Comparison of ENCODE assay signal across 10 cellular contexts in the genomic region with DNA sequence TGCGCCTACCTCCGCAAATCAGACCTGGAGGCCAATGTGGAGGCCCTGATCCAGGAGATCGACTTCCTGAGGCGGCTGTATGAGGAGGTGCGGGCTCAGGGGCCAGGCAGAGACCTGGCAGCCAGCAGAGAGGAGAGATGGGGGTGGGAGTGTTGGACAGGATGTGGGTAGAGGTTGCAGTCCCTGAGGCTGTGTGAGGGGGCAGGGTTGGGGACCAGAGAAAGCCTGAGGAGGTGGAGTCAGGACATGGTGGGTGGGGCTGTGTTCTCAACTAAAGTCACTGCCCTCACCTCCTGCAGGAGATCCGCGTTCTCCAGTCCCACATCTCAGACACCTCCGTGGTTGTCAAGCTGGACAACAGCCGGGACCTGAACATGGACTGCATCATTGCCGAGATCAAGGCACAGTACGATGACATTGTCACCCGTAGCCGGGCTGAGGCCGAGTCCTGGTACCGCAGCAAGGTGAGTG. TPM values are rescaled to one million over a fixed set of nuclear protein-coding genes. Genes with fewer than 3 reads are reported as not detected.
A peak's percentile ranks its signal among the peaks of the same experiment; 100 is the strongest.
DNase-seq lines count a peak whose midpoint lies in the region; ATAC-seq and TF ChIP-seq lines count a peak whose summit lies in the region.
"Not testable (repeated sequence)": the region's sequence is repeated elsewhere in the genome, so short reads cannot be mapped to it uniquely, and the experiment has no call there.
"Had no signal": no experiment of that assay in that cellular context is flagged by ENCODE, and none has a peak within 500 bp of the region (broad histone marks: within the 10 kb centered on the region; RNA-seq: fewer than 3 reads in every experiment).

No MANE protein-coding gene starts in this region.

- peaks cover 32 to 35% of the 10 kb centered on the region in 2 donors for H3K27me3 Mint-ChIP-seq in T-cell
- peaks cover 38% of the 10 kb centered on the region for H3K27me3 Mint-ChIP-seq in activated naive CD8-positive, alpha-beta T cell treated with anti-CD3 and anti-CD28 coated beads, Interleukin-2, amount 50 U/mL, for 24 hours

- POLR2A ChIA-PET in T-cell (lab: Charles Lee): not testable (repeated sequence)

- H3K27ac ChIP-seq in sigmoid colon: not testable (repeated sequence)

- DNase-seq in CMK (ENCODE audit: low read depth) (peak; percentile 18), T-cell (peak in 11 of 34 experiments; percentile 8 to 49 (median 21)), sigmoid colon (peak; percentile 30)
- DNase-seq in activated naive CD8-positive, alpha-beta T cell treated with anti-CD3 and anti-CD28 coated beads, Interleukin-2, amount 50 U/mL, for 24 hours: peak; percentile 32

- 73 to 89% methylated on average over 15 of the region's 15 CpGs for WGBS in sigmoid colon, 2 donors

- H3K36me3 ChIP-seq in sigmoid colon: not testable (repeated sequence)

- TF ChIP-seq POLR2A in sigmoid colon (IDR thresholded peaks at IDR 0.05): not testable (repeated sequence)

- intact Hi-C loops in sigmoid colon (cut with DNase I): not testable (repeated sequence)

- H3K9me3 Mint-ChIP-seq in T-cell; activated naive CD8-positive, alpha-beta T cell treated with anti-CD3 and anti-CD28 coated beads, Interleukin-2, amount 50 U/mL, for 24 hours: not testable (repeated sequence)

- peaks cover 18 to 29% (median 24%) of the 10 kb centered on the region in 3 donors for H3K4me1 Mint-ChIP-seq in T-cell
- H3K4me1 Mint-ChIP-seq in activated naive CD8-positive, alpha-beta T cell treated with anti-CD3 and anti-CD28 coated beads, Interleukin-2, amount 50 U/mL, for 24 hours: peaks cover 21% of the 10 kb centered on the region

- TF ChIP-seq CTCF in sigmoid colon (IDR thresholded peaks at IDR 0.05): not testable (repeated sequence)

- not testable (repeated sequence) for H3K27ac Mint-ChIP-seq in T-cell; activated naive CD8-positive, alpha-beta T cell treated with anti-CD3 and anti-CD28 coated beads, Interleukin-2, amount 50 U/mL, for 24 hours

- peaks cover 0 to 20% (median 14%) of the 10 kb centered on the region in 4 donors for H3K4me1 ChIP-seq in sigmoid colon

- not testable (repeated sequence) for H3K9me3 ChIP-seq in sigmoid colon

- ATAC-seq in GM19023 (IDR thresholded peaks at IDR 0.05; ENCODE audit: unreplicated experiment): peak; percentile 75
- peak; percentile 90 for ATAC-seq in GM21529 (IDR thresholded peaks at IDR 0.05; ENCODE audit: unreplicated experiment)
- ATAC-seq in HG02943 (IDR thresholded peaks at IDR 0.05; ENCODE audit: low read depth, unreplicated experiment): peak; percentile 67
- peak; percentile 89 for ATAC-seq in HG03571 (IDR thresholded peaks at IDR 0.05; ENCODE audit: unreplicated experiment)
- ATAC-seq in T-cell (replicated peaks in 1 of 4): peak; percentile 24 to 43 (median 36)
- peak; percentile 45 for ATAC-seq in activated naive CD8-positive, alpha-beta T cell treated with anti-CD3 and anti-CD28 coated beads, Interleukin-2, amount 50 U/mL, for 24 hours

- H3K4me3 ChIP-seq in sigmoid colon: not testable (repeated sequence)

- not testable (repeated sequence) for TF ChIP-seq EP300 in sigmoid colon (IDR thresholded peaks at IDR 0.05)

- not testable (repeated sequence) for H3K4me3 Mint-ChIP-seq in T-cell; activated naive CD8-positive, alpha-beta T cell treated with anti-CD3 and anti-CD28 coated beads, Interleukin-2, amount 50 U/mL, for 24 hours

- CTCF ChIA-PET in T-cell (lab: Charles Lee): interaction anchor here in 1 of 2 donors (0.6 kb wide), 1 partner anchor 8 kb away, joined by 3 read pairs; no protein-coding TSS in a partner anchor

- not testable (repeated sequence) for H3K36me3 Mint-ChIP-seq in T-cell; activated naive CD8-positive, alpha-beta T cell treated with anti-CD3 and anti-CD28 coated beads, Interleukin-2, amount 50 U/mL, for 24 hours (ENCODE audit: low read depth)

- H3K27me3 ChIP-seq in sigmoid colon: not testable (repeated sequence)

RNA-seq across cellular contexts. Expression of a gene that starts 13.6 kb away (rescaled TPM):
- 1 to 10 TPM in 1 of 5 donors, under 1 TPM in 2, not detected in 2; 0.30 to 1.0 (median 0.76) TPM for total RNA-seq in T-cell
- under 1 TPM in 1 of 4 donors, not detected in 3; 0.14 TPM for total RNA-seq in sigmoid colon
- polyA plus RNA-seq in sigmoid colon: under 1 TPM in 1 of 3 donors, not detected in 2; 0.17 TPM

RNA-seq across cellular contexts. Expression of a gene that starts 16.2 kb away (rescaled TPM):
- total RNA-seq in T-cell (not detected), sigmoid colon (not detected)
- polyA plus RNA-seq in sigmoid colon: not detected
- total RNA-seq: epithelial cell of proximal tubule, SJSA1 had no signal

RNA-seq across cellular contexts. Expression of a gene that starts 30.5 kb away (rescaled TPM):
- total RNA-seq in T-cell: under 1 TPM in 1 of 5 donors, not detected in 4; 0.35 TPM
- total RNA-seq in sigmoid colon: not detected
- polyA plus RNA-seq in sigmoid colon: under 1 TPM in 2 of 3 donors, not detected in 1; 0.25 to 0.60 TPM

Comparison
In these comparisons a context has a peak if more than half of its experiments do, and no peak if none do; other contexts are left out.
1. ATAC-seq: peak in every context shown above with its lines; median percentile 90 in GM21529; 89 in HG03571; 75 in GM19023; 67 in HG02943; 45 in activated naive CD8-positive, alpha-beta T cell treated with anti-CD3 and anti-CD28 coated beads, Interleukin-2, amount 50 U/mL, for 24 hours; 36 in T-cell.